10 cellular contexts compared by ENCODE assay signal in the genomic region with DNA sequence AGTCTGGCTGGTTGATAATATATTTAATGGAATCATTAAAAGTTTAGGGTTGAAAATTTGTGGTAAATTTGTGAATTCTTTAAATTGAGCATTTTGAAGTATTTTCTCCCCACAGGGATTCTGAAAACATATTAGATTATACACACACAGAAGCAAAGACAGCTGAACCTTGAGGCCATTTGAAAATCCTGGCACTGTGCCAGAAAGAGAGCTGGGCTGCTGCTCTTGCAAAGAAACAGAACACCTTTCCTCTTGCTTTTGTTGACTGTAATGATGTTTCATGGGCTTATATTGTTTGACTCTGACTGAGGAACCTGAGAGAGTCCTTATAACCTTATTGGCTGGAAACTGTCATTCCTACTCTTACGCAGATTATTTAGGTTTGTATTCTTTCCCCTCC.
DNase-seq lines count a peak whose midpoint lies in the region; ATAC-seq and TF ChIP-seq lines count a peak whose summit lies in the region.
"Had no signal": no experiment of that assay in that cellular context is flagged by ENCODE, and none has a peak within 500 bp of the region (broad histone marks: within the 10 kb centered on the region; RNA-seq: fewer than 3 reads in every experiment).

No MANE protein-coding gene starts in this region.

- TF ChIP-seq CTCF in fibroblast of pulmonary artery (IDR thresholded peaks at IDR 0.05; ENCODE audit: low read length, missing control alignments): no peak

- no peak for ATAC-seq in GM21381 (IDR thresholded peaks at IDR 0.05; ENCODE audit: unreplicated experiment)
- ATAC-seq: left cardiac atrium had no signal

- no peak overlapping the region for H3K4me3 ChIP-seq in fibroblast of pulmonary artery (replicated peaks; ENCODE audit: low read depth, low read length)

- DNase-seq in COR-L47 (lab: John Stamatoyannopoulos, UW) (peak; percentile 86), NCI-H1417 (lab: John Stamatoyannopoulos, UW) (peak; percentile 79 to 97 (median 96)), NCI-H774 (lab: John Stamatoyannopoulos, UW) (peak; percentile 71), fibroblast of pulmonary artery (ENCODE audit: low read depth) (peak; percentile 28), AG20443 (ENCODE audit: low spot score) (no peak), NOMO-1 treated with dmso at 0.1 percent for 144 hours (lab: John Stamatoyannopoulos, UW; ENCODE audit: unreplicated experiment) (no peak), GF-D8 (lab: John Stamatoyannopoulos, UW) (no peak)
- DNase-seq: HFFc6, left cardiac atrium had no signal

Comparison
In these comparisons a context has a peak if more than half of its experiments do, and no peak if none do; other contexts are left out.
1. DNase-seq: peak in COR-L47 (single experiment), NCI-H1417 (3 of 3), NCI-H774 (single experiment) and fibroblast of pulmonary artery (single experiment); none in AG20443 (single experiment), NOMO-1 treated with dmso at 0.1 percent for 144 hours (single experiment) and GF-D8 (single experiment).